In the genomic region with DNA sequence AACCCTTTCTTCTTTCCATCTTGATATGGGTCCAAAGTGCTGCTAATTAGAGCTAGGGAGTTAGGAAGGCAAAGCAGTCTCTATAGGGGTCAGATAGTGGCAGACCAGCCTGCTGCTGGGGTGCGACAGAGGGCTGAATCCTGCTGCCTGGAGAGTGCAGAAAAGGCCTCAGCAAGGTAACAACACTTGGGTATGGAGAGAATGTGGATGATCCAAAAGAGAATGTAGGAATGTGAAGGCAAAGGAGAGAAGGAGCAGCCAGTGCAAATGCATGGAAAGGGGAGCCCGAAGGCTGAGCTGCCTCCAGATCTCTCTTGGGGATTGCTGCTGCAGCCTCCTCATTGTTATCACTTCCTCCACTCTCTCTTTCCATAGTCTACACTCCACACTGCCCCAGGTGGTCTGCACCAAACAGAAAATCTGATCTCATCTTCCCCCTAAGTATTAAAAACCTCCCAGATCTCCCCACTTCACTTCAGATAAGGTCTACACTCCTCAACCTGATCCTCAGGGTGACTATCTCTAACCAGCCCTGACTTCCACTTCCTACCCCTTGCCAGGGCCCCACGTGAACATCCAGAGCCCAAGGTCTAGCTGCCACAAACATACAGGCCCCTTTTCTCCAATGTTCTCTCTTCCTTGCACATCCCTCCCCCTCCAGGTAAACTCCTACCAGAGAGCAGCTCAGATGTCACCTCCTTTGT, we compare ENCODE assay signal across 12 cellular contexts. TPM values are rescaled to one million over a fixed set of nuclear protein-coding genes. Genes with fewer than 3 reads are reported as not detected.
A peak's percentile ranks its signal among the peaks of the same experiment; 100 is the strongest.
DNase-seq lines count a peak whose midpoint lies in the region; ATAC-seq and TF ChIP-seq lines count a peak whose summit lies in the region.
"Had no signal": no experiment of that assay in that cellular context is flagged by ENCODE, and none has a peak within 500 bp of the region (broad histone marks: within the 10 kb centered on the region; RNA-seq: fewer than 3 reads in every experiment).

No MANE protein-coding gene starts in this region.

- H3K27ac Mint-ChIP-seq in type B pancreatic cell = peak overlapping the region; percentile 62
- H3K27ac Mint-ChIP-seq: CD8-positive, alpha-beta T cell had no signal

- no CpG with 5 or more reads among the region's 3 CpGs for WGBS in mesendoderm (ENCODE audit: extremely low coverage, insufficient coverage, low lambda C conversion rate)

- peak overlapping the region; percentile 50 for H3K4me3 Mint-ChIP-seq in type B pancreatic cell
- H3K4me3 Mint-ChIP-seq: CD8-positive, alpha-beta T cell had no signal

- H3K79me2 ChIP-seq in mesendoderm (ENCODE audit: control insufficient read depth, insufficient read depth, low read length) = no peaks in the 10 kb centered on the region

- peaks cover 43% of the 10 kb centered on the region for H3K4me1 ChIP-seq in cardiac muscle cell (ENCODE audit: low read depth)
- peaks cover 13% of the 10 kb centered on the region for H3K4me1 ChIP-seq in mesendoderm (ENCODE audit: control insufficient read depth, low read depth, low read length)

- peaks cover 75% of the 10 kb centered on the region for H3K4me1 Mint-ChIP-seq in type B pancreatic cell (ENCODE audit: unreplicated experiment)

- peak overlapping the region; percentile 59 for H3K23ac ChIP-seq in mesendoderm (ENCODE audit: low read length)

- H3K27ac ChIP-seq in cardiac muscle cell = peak overlapping the region; percentile 18
- H3K27ac ChIP-seq in angular gyrus (ENCODE audit: low read depth, low read length) = peak overlapping the region; percentile 14
- H3K27ac ChIP-seq in mesendoderm (ENCODE audit: low read depth, low read length) = peak overlapping the region; percentile 39

- no peaks in the 10 kb centered on the region for H3K36me3 ChIP-seq in cardiac muscle cell
- H3K36me3 ChIP-seq in mesendoderm (ENCODE audit: control insufficient read depth, insufficient read depth, low read length) = no peaks in the 10 kb centered on the region

- no peaks in the 10 kb centered on the region for H3K9me3 Mint-ChIP-seq in type B pancreatic cell
- H3K9me3 Mint-ChIP-seq: CD8-positive, alpha-beta T cell had no signal

- no peak overlapping the region for H3K9ac ChIP-seq in mesendoderm (ENCODE audit: low read length)

- H3K27me3 ChIP-seq in cardiac muscle cell = no peaks in the 10 kb centered on the region
- no peaks in the 10 kb centered on the region for H3K27me3 ChIP-seq in mesendoderm (ENCODE audit: insufficient read depth, low read length, poor library complexity)

- H3K4me3 ChIP-seq in cardiac muscle cell (no peak overlapping the region), mesendoderm (ENCODE audit: low read length) (no peak overlapping the region)
- H3K4me3 ChIP-seq: skin epidermis had no signal

- no peak overlapping the region for H4K5ac ChIP-seq in mesendoderm (ENCODE audit: low read length)

- H3K79me1 ChIP-seq in mesendoderm (ENCODE audit: low read length) = no peaks in the 10 kb centered on the region

- no peak for TF ChIP-seq CTCF in cardiac muscle cell (IDR thresholded peaks at IDR 0.05; ENCODE audit: low read depth, low read length)
- TF ChIP-seq CTCF in type B pancreatic cell (conservative IDR thresholded peaks at IDR 0.05) = no peak

- H3K9me3 ChIP-seq in cardiac muscle cell (ENCODE audit: low read depth) = no peaks in the 10 kb centered on the region

- H2BK15ac ChIP-seq in mesendoderm (replicated peaks; ENCODE audit: low read depth) = no peak overlapping the region

- H2AK5ac ChIP-seq in mesendoderm (ENCODE audit: low read length) = peak overlapping the region; percentile 79

- no peak overlapping the region for H3K4me2 ChIP-seq in mesendoderm (ENCODE audit: low read length)

- no peak overlapping the region for H4K8ac ChIP-seq in mesendoderm (ENCODE audit: low read depth, low read length)

- no peaks in the 10 kb centered on the region for H3K27me3 Mint-ChIP-seq in type B pancreatic cell

- H2BK5ac ChIP-seq in mesendoderm (ENCODE audit: low read length) = peak overlapping the region; percentile 82

- H3K56ac ChIP-seq in mesendoderm (ENCODE audit: low read length) = peak overlapping the region; percentile 62

- intact Hi-C loops in Right ventricle myocardium inferior (cut with DNase I) = no loop called here

- DNase-seq in cardiac muscle cell (ENCODE audit: low read depth in 1 of 2, low spot score in 1 of 2) (no peak), Right ventricle myocardium inferior (ENCODE audit: missing footprints) (no peak), mesendoderm (peak; percentile 92), type B pancreatic cell (ENCODE audit: extremely low spot score, unreplicated experiment) (no peak), DMS53 treated with DMSO at 0.1 percent for 48 hours (lab: John Stamatoyannopoulos, UW; ENCODE audit: unreplicated experiment) (no peak)
- no peak for DNase-seq in activated naive CD4-positive, alpha-beta T cell (lab: John Stamatoyannopoulos, UW)
- no peak for DNase-seq in activated effector memory CD4-positive, alpha-beta T cell treated with anti-CD3 and anti-CD28 coated beads, Interleukin-2, amount 50 U/mL, for 16 hours
- DNase-seq: CD8-positive, alpha-beta T cell; NCI-H2227 treated with DMSO at 0.1 percent for 48 hours had no signal

- no peak for ATAC-seq in Right ventricle myocardium inferior
- ATAC-seq: CD8-positive, alpha-beta T cell had no signal

- H2BK120ac ChIP-seq in mesendoderm (ENCODE audit: low read depth, low read length) = no peak overlapping the region

- no peak overlapping the region for H3K18ac ChIP-seq in mesendoderm (ENCODE audit: low read length)

- H3K4ac ChIP-seq in mesendoderm (ENCODE audit: low read depth, low read length) = no peak overlapping the region

- H3K36me3 Mint-ChIP-seq in type B pancreatic cell = no peaks in the 10 kb centered on the region
- H3K36me3 Mint-ChIP-seq: CD8-positive, alpha-beta T cell had no signal

RNA-seq across cellular contexts. Expression of a gene that starts 28.8 kb away (rescaled TPM):
- total RNA-seq in cardiac muscle cell (49.9 and 145 TPM in 2 replicates), Right ventricle myocardium inferior (246 TPM), type B pancreatic cell (ENCODE audit: low replicate concordance) (62.5 and 107 TPM in 2 replicates)
- polyA plus RNA-seq in cardiac muscle cell = 46.4 and 55.2 TPM in 2 replicates
- polyA plus RNA-seq in mesendoderm (2013, experiment 1 of 2) = 4.7 TPM
- 5.2 TPM for polyA plus RNA-seq in mesendoderm (2013, experiment 2 of 2)

RNA-seq across cellular contexts. Expression of a gene that starts 29.2 kb away (rescaled TPM):
- total RNA-seq in cardiac muscle cell (0.18 and 0.21 TPM in 2 replicates), Right ventricle myocardium inferior (1.6 TPM), type B pancreatic cell (ENCODE audit: low replicate concordance) (3.4 and 8.9 TPM in 2 replicates)
- 2.4 and 4.1 TPM in 2 replicates for polyA plus RNA-seq in cardiac muscle cell
- polyA plus RNA-seq in mesendoderm (2013, experiment 1 of 2) = 0.13 TPM
- 0.13 TPM for polyA plus RNA-seq in mesendoderm (2013, experiment 2 of 2)
- total RNA-seq: T-helper 1 cell treated with Interleukin-12 subunit alpha and Interleukin-12 subunit beta and Interleukin-4 antibody, amounts not matched to agents 30 ng/mL and 1 ng/mL, for 36 hours had no signal
